ENCODE assay signal across 14 cellular contexts in the genomic region with DNA sequence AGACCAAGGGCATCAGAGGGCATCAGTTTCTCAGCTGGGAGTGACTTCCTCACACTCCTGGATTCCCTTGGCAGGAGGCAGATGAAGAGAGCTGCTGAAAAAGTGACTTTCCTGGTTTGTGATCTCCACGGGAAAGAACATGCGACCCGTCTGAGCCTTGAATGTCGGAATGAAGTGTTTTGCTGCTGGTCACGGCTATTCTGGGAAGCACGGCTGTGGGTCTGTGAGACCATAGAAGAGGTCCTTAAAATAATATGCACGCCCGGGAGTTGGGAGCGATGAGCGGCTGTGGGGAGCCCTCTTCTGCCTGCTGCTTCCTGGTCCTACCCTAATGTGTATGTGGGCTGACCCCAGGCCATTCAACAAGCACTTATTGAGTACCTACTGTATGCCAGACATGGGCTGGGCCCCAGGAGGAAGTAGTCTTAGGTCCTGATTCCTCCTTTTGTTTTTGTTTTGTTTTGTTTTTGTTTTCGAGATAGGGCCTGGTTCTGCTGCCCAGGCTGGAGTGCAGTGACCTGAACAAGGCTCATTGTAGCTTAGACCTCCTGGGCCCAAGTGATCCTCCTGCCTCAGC. TPM values are rescaled to one million over a fixed set of nuclear protein-coding genes. Genes with fewer than 3 reads are reported as not detected.
A peak's percentile ranks its signal among the peaks of the same experiment; 100 is the strongest.
DNase-seq lines count a peak whose midpoint lies in the region; ATAC-seq and TF ChIP-seq lines count a peak whose summit lies in the region.
"Had no signal": no experiment of that assay in that cellular context is flagged by ENCODE, and none has a peak within 500 bp of the region (broad histone marks: within the 10 kb centered on the region; RNA-seq: fewer than 3 reads in every experiment).

No MANE protein-coding gene starts in this region.

- DNase-seq in AG04450 (ENCODE audit: low read depth, low spot score) (no peak), brain microvascular endothelial cell (no peak), osteoblast (ENCODE audit: insufficient read length, low spot score, missing footprints) (no peak), DMS114 treated with DMSO at 0.1 percent for 48 hours (lab: John Stamatoyannopoulos, UW; ENCODE audit: unreplicated experiment) (no peak), SHP77 (lab: John Stamatoyannopoulos, UW) (no peak)
- DNase-seq: activated effector memory CD4-positive, alpha-beta T cell treated with anti-CD3 and anti-CD28 coated beads, Interleukin-2, amount 50 U/mL, for 16 hours; NCI-H1930 had no signal

- peaks cover 12% of the 10 kb centered on the region for H3F3A ChIP-seq in Loucy (ENCODE audit: low read depth)

- H2AFZ ChIP-seq in Loucy (ENCODE audit: low read length) (no peak overlapping the region), osteoblast (ENCODE audit: low read length) (peak overlapping the region; percentile 2)

- POLR2A ChIA-PET in AG04450 (lab: Yijun Ruan, JAX): interaction anchor here (0.6 kb wide), 1 partner anchor 28 kb away, joined by 3 read pairs; no protein-coding TSS in a partner anchor

- CTCF ChIA-PET in AG04450 (lab: Charles Lee): no interaction called here

- no peaks in the 10 kb centered on the region for H3K9me2 ChIP-seq in Loucy (replicated peaks; ENCODE audit: low read depth, low read length)

- no peaks in the 10 kb centered on the region for H4K20me1 ChIP-seq in Loucy (ENCODE audit: insufficient read depth, low read length, poor library complexity, severe bottlenecking)
- H4K20me1 ChIP-seq in osteoblast (ENCODE audit: insufficient read depth, low read length): no peaks in the 10 kb centered on the region

- peak overlapping the region; percentile 93 for H3K27ac ChIP-seq in AG04450 (ENCODE audit: low read depth, low read length)
- peak overlapping the region; percentile 37 for H3K27ac ChIP-seq in brain microvascular endothelial cell
- H3K27ac ChIP-seq in osteoblast (ENCODE audit: low read depth, low read length): peak overlapping the region; percentile 97
- H3K27ac ChIP-seq: KMS-11 had no signal

- H3K79me2 ChIP-seq in Loucy (ENCODE audit: insufficient read depth, low read length): 0 out of 2 replicates have a peak, but pooled peaks cover under 1% of the 10 kb centered on the region
- no peaks in the 10 kb centered on the region for H3K79me2 ChIP-seq in osteoblast (ENCODE audit: insufficient read depth, low read length)

- in situ Hi-C loops in brain microvascular endothelial cell (cut with HindIII; ENCODE audit: low pct_ligation_motif_present, low sequenced_read_pairs): no loop called here

- peaks cover 2% of the 10 kb centered on the region for H3K9me3 ChIP-seq in AG04450 (ENCODE audit: control insufficient read depth, insufficient read depth, low read length)
- H3K9me3 ChIP-seq in Loucy (ENCODE audit: insufficient read depth, low read depth, low read length): no peaks in the 10 kb centered on the region
- H3K9me3 ChIP-seq in osteoblast (ENCODE audit: low read depth, low read length): no peaks in the 10 kb centered on the region
- H3K9me3 ChIP-seq: vagina had no signal

- H3K27me3 ChIP-seq in AG04450 (ENCODE audit: control insufficient read depth, insufficient read depth, low read length): peaks cover 19% of the 10 kb centered on the region
- no peaks in the 10 kb centered on the region for H3K27me3 ChIP-seq in Loucy (ENCODE audit: insufficient read depth, low read length, poor library complexity, severe bottlenecking)
- no peaks in the 10 kb centered on the region for H3K27me3 ChIP-seq in brain microvascular endothelial cell (replicated peaks)
- H3K27me3 ChIP-seq in osteoblast (ENCODE audit: insufficient read depth, low read length): peaks cover 15% of the 10 kb centered on the region
- H3K27me3 ChIP-seq: vagina had no signal

- H3K4me2 ChIP-seq in Loucy (ENCODE audit: low read depth, low read length, poor library complexity, severe bottlenecking): no peak overlapping the region
- H3K4me2 ChIP-seq in osteoblast (ENCODE audit: insufficient read depth, low read length): peak overlapping the region; percentile 76
- H3K4me2 ChIP-seq: KMS-11 had no signal

- H3K9ac ChIP-seq in Loucy (ENCODE audit: low read depth, low read length, poor library complexity, severe bottlenecking): peak overlapping the region; percentile 14
- H3K9ac ChIP-seq: KMS-11 had no signal

- peaks cover 35% of the 10 kb centered on the region for H3K4me1 ChIP-seq in Loucy (ENCODE audit: insufficient read depth, low read length, poor library complexity, severe bottlenecking)
- H3K4me1 ChIP-seq in osteoblast (ENCODE audit: insufficient read depth, low read length): peaks cover 30% of the 10 kb centered on the region

- H3K4me3 ChIP-seq in AG04450 (ENCODE audit: low read depth, low read length): no peak overlapping the region
- no peak overlapping the region for H3K4me3 ChIP-seq in Loucy (ENCODE audit: low read length, poor library complexity, severe bottlenecking)
- H3K4me3 ChIP-seq in brain microvascular endothelial cell (ENCODE audit: low read depth, low read length): no peak overlapping the region
- no peak overlapping the region for H3K4me3 ChIP-seq in osteoblast (ENCODE audit: insufficient read depth, low read length)
- H3K4me3 ChIP-seq: vagina had no signal

- no peak for ATAC-seq in HG03196 (IDR thresholded peaks at IDR 0.05; ENCODE audit: unreplicated experiment)
- ATAC-seq in GM21381 (IDR thresholded peaks at IDR 0.05; ENCODE audit: unreplicated experiment): no peak

- TF ChIP-seq CTCF in AG04450 (IDR thresholded peaks at IDR 0.05; ENCODE audit: low read depth, low read length) (no peak), Loucy (conservative IDR thresholded peaks at IDR 0.05; ENCODE audit: low read length) (no peak), brain microvascular endothelial cell (IDR thresholded peaks at IDR 0.05; ENCODE audit: low read depth, low read length, missing control alignments) (no peak), osteoblast (IDR thresholded peaks at IDR 0.05; ENCODE audit: extremely low read depth, low read depth, low read length) (no peak)

- no peaks in the 10 kb centered on the region for H3K36me3 ChIP-seq in Loucy (ENCODE audit: insufficient read depth, low read length)
- H3K36me3 ChIP-seq in brain microvascular endothelial cell (replicated peaks): no peaks in the 10 kb centered on the region
- H3K36me3 ChIP-seq in osteoblast (ENCODE audit: insufficient read depth, low read length): no peaks in the 10 kb centered on the region
- H3K36me3 ChIP-seq: vagina had no signal

RNA-seq across cellular contexts. Expression of a gene that starts 13.2 kb away (rescaled TPM):
- polyA plus RNA-seq in AG04450 (2011; rRNA removed): 0.01 and 0.09 TPM in 2 replicates
- polyA minus RNA-seq in AG04450 (2011; rRNA and poly(A)+ RNA removed): 0.05 TPM in 1 of 2 replicates, not detected in the other
- under 0.01 TPM in 1 of 2 replicates, not detected in the other for total RNA-seq in osteoblast
- total RNA-seq: epithelial cell of proximal tubule, omental fat pad, vagina had no signal

RNA-seq across cellular contexts. Expression of a gene that starts 47.8 kb away (rescaled TPM):
- polyA plus RNA-seq in AG04450 (2011; rRNA removed): 13.4 and 14.0 TPM in 2 replicates
- polyA minus RNA-seq in AG04450 (2011; rRNA and poly(A)+ RNA removed): 26.4 and 36.3 TPM in 2 replicates
- 12.7 and 13.8 TPM in 2 replicates for total RNA-seq in osteoblast

Comparison
In these comparisons a context has a peak if more than half of its experiments do, and no peak if none do; other contexts are left out.
1. H3K27ac ChIP-seq: peak in every context shown above with its lines; median percentile 97 in osteoblast; 93 in AG04450; 37 in brain microvascular endothelial cell.